In genomic region chr22:19772673-19773469, GRCh38 we compare ENCODE assay signal across 13 cellular contexts. TPM values are rescaled to one million over a fixed set of nuclear protein-coding genes. Genes with fewer than 3 reads are reported as not detected.
A peak's percentile ranks its signal among the peaks of the same experiment; 100 is the strongest.
DNase-seq lines count a peak whose midpoint lies in the region; ATAC-seq and TF ChIP-seq lines count a peak whose summit lies in the region.
"Had no signal": no experiment of that assay in that cellular context is flagged by ENCODE, and none has a peak within 500 bp of the region (broad histone marks: within the 10 kb centered on the region; RNA-seq: fewer than 3 reads in every experiment).

No MANE protein-coding gene starts in this region.

- TF ChIP-seq CTCF in VCaP (conservative IDR thresholded peaks at IDR 0.05) (no peak; the same call in 1 of the 2 replicates), foreskin keratinocyte (conservative IDR thresholded peaks at IDR 0.05) (no peak)

- H3K27me3 ChIP-seq in foreskin keratinocyte = no peaks in the 10 kb centered on the region
- H3K27me3 ChIP-seq in MG63 = no peaks in the 10 kb centered on the region
- H3K27me3 ChIP-seq: SJSA1 had no signal

- H3K9me3 Mint-ChIP-seq in immature natural killer cell = no peaks in the 10 kb centered on the region

- H3K4me3 ChIP-seq in MG63 = no peak overlapping the region
- H3K4me3 ChIP-seq: colonic mucosa, SJSA1 had no signal

- H3K9me3 ChIP-seq in MG63 = no peaks in the 10 kb centered on the region
- H3K9me3 ChIP-seq: colonic mucosa, SJSA1 had no signal

- peak; percentile 54 for DNase-seq in Right ventricle myocardium inferior (ENCODE audit: missing footprints)
- no peak for DNase-seq in cardiac septum (ENCODE audit: low spot score)
- DNase-seq in immature natural killer cell = no peak
- no peak for DNase-seq in foreskin keratinocyte
- no peak for DNase-seq in MG63
- DNase-seq: ACHN; colonic mucosa; stimulated activated naive CD4-positive, alpha-beta T cell treated with Interleukin-2 at 50 U/mL for 16 hours had no signal

- peaks cover 0 to 15% of the 10 kb centered on the region in 2 donors for H3K4me1 Mint-ChIP-seq in immature natural killer cell

- H3K27ac ChIP-seq in VCaP (peak overlapping the region; percentile 22; the same call in 1 of the 2 replicates), foreskin keratinocyte (no peak overlapping the region)
- H3K27ac ChIP-seq: colonic mucosa, SJSA1 had no signal

- no peak overlapping the region for H3K4me3 Mint-ChIP-seq in immature natural killer cell

- intact Hi-C loops in Right ventricle myocardium inferior (cut with DNase I) = no loop called here
- intact Hi-C loops in cardiac septum (cut with DNase I) = no loop called here

- no peaks in the 10 kb centered on the region for H3K4me1 ChIP-seq in foreskin keratinocyte
- H3K4me1 ChIP-seq: colonic mucosa, SJSA1 had no signal

- ATAC-seq in Right ventricle myocardium inferior = no peak
- ATAC-seq in HG03064 (IDR thresholded peaks at IDR 0.05; ENCODE audit: low read depth, unreplicated experiment) = peak; percentile 77
- ATAC-seq in foreskin keratinocyte = no peak
- no peak for ATAC-seq in HG03457 (IDR thresholded peaks at IDR 0.05; ENCODE audit: unreplicated experiment)

- no peaks in the 10 kb centered on the region for H3K36me3 Mint-ChIP-seq in immature natural killer cell

- H3K27me3 Mint-ChIP-seq in immature natural killer cell (ENCODE audit: low read depth in 3 of 3) = peaks cover 2 to 19% (median 13%) of the 10 kb centered on the region in 3 donors

- peaks cover 7% of the 10 kb centered on the region for H3K36me3 ChIP-seq in MG63
- H3K36me3 ChIP-seq: colonic mucosa, SJSA1 had no signal

- H3K27ac Mint-ChIP-seq in immature natural killer cell = no peak overlapping the region

RNA-seq across cellular contexts. Expression of gene TBX1, which starts 12.3 kb away (rescaled TPM):
- 3.6 TPM for total RNA-seq in Right ventricle myocardium inferior
- 0.48 TPM for total RNA-seq in cardiac septum
- polyA plus RNA-seq in immature natural killer cell = under 1 TPM in 1 of 3 donors, not detected in 2; 0.12 TPM
- 0.54 and 0.63 TPM in 2 replicates for total RNA-seq in foreskin keratinocyte
- 0.51 and 1.3 TPM in 2 replicates for polyA plus RNA-seq in foreskin keratinocyte
- total RNA-seq in MG63 (2014; rRNA removed; shearing (Covaris generic); ENCODE audit: low replicate concordance) = 16.3 and 16.5 TPM in 2 replicates

RNA-seq across cellular contexts. Expression of gene GP1BB, which starts 49.5 kb away (rescaled TPM):
- total RNA-seq in Right ventricle myocardium inferior = not detected
- 5.5 TPM for total RNA-seq in cardiac septum
- polyA plus RNA-seq in immature natural killer cell = 10 to 100 TPM in 1 of 3 donors, under 1 TPM in 2; 0.53 to 10.1 (median 0.95) TPM
- total RNA-seq in foreskin keratinocyte = 0.21 and 0.54 TPM in 2 replicates
- polyA plus RNA-seq in foreskin keratinocyte = 0.28 and 0.56 TPM in 2 replicates
- total RNA-seq in MG63 (2014; rRNA removed; shearing (Covaris generic); ENCODE audit: low replicate concordance) = 3.5 and 15.9 TPM in 2 replicates
- total RNA-seq: renal cortical epithelial cell had no signal

RNA-seq across cellular contexts. Expression of gene SEPTIN5, which starts 58.6 kb away (rescaled TPM):
- total RNA-seq in Right ventricle myocardium inferior = 120 TPM
- total RNA-seq in cardiac septum = 191 TPM
- polyA plus RNA-seq in immature natural killer cell = 1 to 10 TPM in 1 of 3 donors, under 1 TPM in 1, not detected in 1; 0.36 to 2.2 TPM
- total RNA-seq in foreskin keratinocyte = 4.8 and 6.1 TPM in 2 replicates
- 4.6 and 6.5 TPM in 2 replicates for polyA plus RNA-seq in foreskin keratinocyte
- 18.9 and 30.7 TPM in 2 replicates for total RNA-seq in MG63 (2014; rRNA removed; shearing (Covaris generic); ENCODE audit: low replicate concordance)
